ENCODE assay signal across 13 cellular contexts in genomic region chr2:173708757-173709156, GRCh38.
"Had no signal": no experiment of that assay in that cellular context is flagged by ENCODE, and none has a peak within 500 bp of the region (broad histone marks: within the 10 kb centered on the region; RNA-seq: fewer than 3 reads in every experiment).

No MANE protein-coding gene starts in this region.

- H3K27ac Mint-ChIP-seq: activated B cell treated with CpG ODN at 0.5 μM for 24 hours; activated CD4-positive, alpha-beta T cell treated with anti-CD3 and anti-CD28 coated beads, Interleukin-2, amount 10 ng/mL, durations not matched to agents 24 days and 14 days; natural killer cell had no signal

- H3K9me3 Mint-ChIP-seq: activated CD4-positive, alpha-beta T cell treated with anti-CD3 and anti-CD28 coated beads, Interleukin-2, amount 10 ng/mL, durations not matched to agents 24 days and 14 days; natural killer cell had no signal

- H3K4me1 ChIP-seq: lower lobe of right lung, prostate gland, tibial nerve had no signal

- H3K27me3 ChIP-seq: tibial nerve had no signal

- H3K27ac ChIP-seq: lower lobe of right lung, prostate gland, skin epidermis, tibial nerve had no signal

- H3K36me3 ChIP-seq: lower lobe of right lung, prostate gland, tibial nerve had no signal

- DNase-seq: activated B cell treated with CpG ODN at 0.5 μM for 24 hours; activated CD4-positive, alpha-beta T cell treated with anti-CD3 and anti-CD28 coated beads, Interleukin-2, amount 10 ng/mL, durations not matched to agents 24 days and 14 days; activated naive CD4-positive, alpha-beta T cell treated with Interleukin-2 at 50 U/mL for 16 hours; central memory CD4-positive, alpha-beta T cell; effector memory CD4-positive, alpha-beta T cell; hippocampal formation; lower lobe of right lung; natural killer cell; occipital lobe; T-helper 2 cell had no signal

- H3K4me3 ChIP-seq: lower lobe of right lung, prostate gland, skin epidermis, tibial nerve had no signal

- H3K4me1 Mint-ChIP-seq: activated B cell treated with CpG ODN at 0.5 μM for 24 hours; activated CD4-positive, alpha-beta T cell treated with anti-CD3 and anti-CD28 coated beads, Interleukin-2, amount 10 ng/mL, durations not matched to agents 24 days and 14 days; natural killer cell had no signal

- H3K9me3 ChIP-seq: lower lobe of right lung, prostate gland, tibial nerve had no signal

- ATAC-seq: lower lobe of right lung, natural killer cell had no signal

- H3K4me3 Mint-ChIP-seq: activated B cell treated with CpG ODN at 0.5 μM for 24 hours; activated CD4-positive, alpha-beta T cell treated with anti-CD3 and anti-CD28 coated beads, Interleukin-2, amount 10 ng/mL, durations not matched to agents 24 days and 14 days; natural killer cell had no signal

- H3K36me3 Mint-ChIP-seq: natural killer cell had no signal
